In the genomic region with DNA sequence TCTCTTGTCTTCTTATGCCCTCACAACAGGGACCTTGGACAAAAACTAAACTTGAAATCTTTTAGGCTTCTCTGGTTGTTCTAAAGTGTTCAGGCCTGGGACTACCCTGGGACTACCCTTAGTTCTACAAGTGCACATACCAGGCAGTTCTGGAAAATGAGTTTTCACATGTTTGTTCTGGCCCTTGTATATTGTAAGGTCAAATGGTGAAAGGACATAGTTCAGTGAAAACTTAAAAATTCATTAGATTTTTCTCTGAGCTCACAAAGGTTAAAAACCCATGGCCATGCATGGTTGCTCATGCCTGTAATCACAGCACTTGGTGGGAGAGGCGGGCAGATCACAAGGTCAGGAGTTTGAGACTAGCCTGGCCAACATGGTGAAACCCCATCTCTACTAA, we compare ENCODE assay signal across 1 cellular context.
TF ChIP-seq lines count a peak whose summit lies in the region.

No MANE protein-coding gene starts in this region.

TF ChIP-seq in GM12878, 131 proteins besides CTCF, POLR2A, EP300 and RAD21 (continued from another document):
- TF ChIP-seq, protein P1, sequence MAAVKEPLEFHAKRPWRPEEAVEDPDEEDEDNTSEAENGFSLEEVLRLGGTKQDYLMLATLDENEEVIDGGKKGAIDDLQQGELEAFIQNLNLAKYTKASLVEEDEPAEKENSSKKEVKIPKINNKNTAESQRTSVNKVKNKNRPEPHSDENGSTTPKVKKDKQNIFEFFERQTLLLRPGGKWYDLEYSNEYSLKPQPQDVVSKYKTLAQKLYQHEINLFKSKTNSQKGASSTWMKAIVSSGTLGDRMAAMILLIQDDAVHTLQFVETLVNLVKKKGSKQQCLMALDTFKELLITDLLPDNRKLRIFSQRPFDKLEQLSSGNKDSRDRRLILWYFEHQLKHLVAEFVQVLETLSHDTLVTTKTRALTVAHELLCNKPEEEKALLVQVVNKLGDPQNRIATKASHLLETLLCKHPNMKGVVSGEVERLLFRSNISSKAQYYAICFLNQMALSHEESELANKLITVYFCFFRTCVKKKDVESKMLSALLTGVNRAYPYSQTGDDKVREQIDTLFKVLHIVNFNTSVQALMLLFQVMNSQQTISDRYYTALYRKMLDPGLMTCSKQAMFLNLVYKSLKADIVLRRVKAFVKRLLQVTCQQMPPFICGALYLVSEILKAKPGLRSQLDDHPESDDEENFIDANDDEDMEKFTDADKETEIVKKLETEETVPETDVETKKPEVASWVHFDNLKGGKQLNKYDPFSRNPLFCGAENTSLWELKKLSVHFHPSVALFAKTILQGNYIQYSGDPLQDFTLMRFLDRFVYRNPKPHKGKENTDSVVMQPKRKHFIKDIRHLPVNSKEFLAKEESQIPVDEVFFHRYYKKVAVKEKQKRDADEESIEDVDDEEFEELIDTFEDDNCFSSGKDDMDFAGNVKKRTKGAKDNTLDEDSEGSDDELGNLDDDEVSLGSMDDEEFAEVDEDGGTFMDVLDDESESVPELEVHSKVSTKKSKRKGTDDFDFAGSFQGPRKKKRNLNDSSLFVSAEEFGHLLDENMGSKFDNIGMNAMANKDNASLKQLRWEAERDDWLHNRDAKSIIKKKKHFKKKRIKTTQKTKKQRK (IDR thresholded peaks at IDR 0.05; ENCODE audit: low read depth, low read length) = no peak
- TF ChIP-seq ATF3 (IDR thresholded peaks at IDR 0.05; ENCODE audit: borderline replicate concordance, extremely low read depth, low read depth, low read length) = no peak
- 0 out of 2 replicates have a peak, but pooled peaks have one; percentile 31 for TF ChIP-seq NR2F1 (conservative IDR thresholded peaks at IDR 0.05)
- TF ChIP-seq NR2C1 (IDR thresholded peaks at IDR 0.05) = 0 out of 2 replicates have a peak, but pooled peaks have one; percentile 8
- no peak for TF ChIP-seq HCFC1 (IDR thresholded peaks at IDR 0.05; ENCODE audit: low read length)
- no peak for TF ChIP-seq NR2C2 (IDR thresholded peaks at IDR 0.05; ENCODE audit: borderline replicate concordance, control insufficient read depth, insufficient read length, low read depth)
- no peak for TF ChIP-seq BACH1 (IDR thresholded peaks at IDR 0.05; ENCODE audit: borderline replicate concordance)
- no peak for TF ChIP-seq TCF7 (IDR thresholded peaks at IDR 0.05; ENCODE audit: borderline replicate concordance)
- TF ChIP-seq SMAD1 (IDR thresholded peaks at IDR 0.05; ENCODE audit: low read depth, partially characterized antibody) = no peak
